8 cellular contexts compared by ENCODE assay signal in the genomic region with DNA sequence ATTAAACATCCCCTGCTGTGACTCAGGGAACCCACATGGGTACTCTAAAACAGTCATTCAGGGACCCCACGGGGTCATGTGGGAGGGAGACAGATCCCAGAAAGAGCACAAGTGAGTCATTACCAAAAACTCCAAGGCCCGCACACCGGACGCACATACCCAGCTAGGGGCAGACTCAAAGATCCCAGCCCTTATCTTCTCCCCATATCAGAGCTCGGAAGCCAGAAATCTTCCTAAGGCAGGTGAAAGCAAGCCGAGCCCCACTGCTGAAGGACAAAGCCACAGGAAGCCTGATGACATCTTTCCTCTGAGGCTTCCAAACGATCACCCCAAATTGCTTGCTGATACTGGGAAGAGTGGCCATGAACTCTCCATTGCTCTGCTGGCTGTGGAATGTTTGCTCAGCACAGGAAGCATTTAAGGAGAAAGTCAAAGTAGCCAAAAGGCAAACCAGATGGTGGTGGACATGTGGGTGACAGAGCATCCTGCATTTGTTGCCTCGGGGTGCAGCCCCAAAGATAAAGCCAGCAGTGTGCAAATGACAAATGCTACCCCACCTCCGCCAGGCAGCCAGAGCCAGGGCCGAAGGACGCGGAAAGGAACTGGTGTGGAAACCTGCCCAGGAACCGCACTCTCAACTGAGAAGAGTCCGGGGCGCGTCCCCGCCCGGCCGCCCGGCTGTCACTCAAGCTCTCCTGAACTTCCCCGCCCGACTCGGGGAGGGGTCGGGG. TPM values are rescaled to one million over a fixed set of nuclear protein-coding genes. Genes with fewer than 3 reads are reported as not detected.
DNase-seq lines count a peak whose midpoint lies in the region; ATAC-seq lines count a peak whose summit lies in the region.

No MANE protein-coding gene starts in this region.

- peaks cover 17% of the 10 kb centered on the region for H3K36me3 Mint-ChIP-seq in activated CD8-positive, alpha-beta T cell treated with anti-CD3 and anti-CD28 coated beads, Interleukin-2, amount 10 ng/mL, durations not matched to agents 7 days and 5 days (ENCODE audit: low read depth)

- DNase-seq in ACHN (peak; percentile 92), NCI-H526 treated with DMSO at 0.1 percent for 48 hours (lab: John Stamatoyannopoulos, UW) (peak; percentile 42), medulla oblongata (ENCODE audit: extremely low spot score) (peak; percentile 72)
- peak; percentile 79 for DNase-seq in activated CD8-positive, alpha-beta T cell treated with anti-CD3 and anti-CD28 coated beads, Interleukin-2, amount 10 ng/mL, durations not matched to agents 7 days and 5 days
- DNase-seq in effector CD8-positive, alpha-beta T cell (lab: John Stamatoyannopoulos, UW): peak; percentile 40
- DNase-seq in stimulated activated CD8-positive, alpha-beta memory T cell treated with anti-CD3 and anti-CD28 coated beads, Interleukin-12 subunit alpha, Interleukin-12 subunit beta, amount 100 ng/mL, for 1 hour (ENCODE audit: low read depth): peak; percentile 52

- H3K27ac Mint-ChIP-seq in activated CD8-positive, alpha-beta T cell treated with anti-CD3 and anti-CD28 coated beads, Interleukin-2, amount 10 ng/mL, durations not matched to agents 7 days and 5 days: peak overlapping the region; percentile 99

- ATAC-seq in GM18520 (IDR thresholded peaks at IDR 0.05; ENCODE audit: unreplicated experiment) (peak; percentile 26), HG03060 (IDR thresholded peaks at IDR 0.05; ENCODE audit: low read depth, unreplicated experiment) (peak; percentile 23)
- peak; percentile 29 for ATAC-seq in activated CD8-positive, alpha-beta T cell treated with anti-CD3 and anti-CD28 coated beads, Interleukin-2, amount 10 ng/mL, durations not matched to agents 7 days and 5 days

- POLR2A ChIA-PET in activated CD8-positive, alpha-beta T cell treated with anti-CD3 and anti-CD28 coated beads, Interleukin-2, amount 10 ng/mL, durations not matched to agents 7 days and 5 days (lab: Charles Lee): interaction anchor here (0.7 to 7.9 kb wide), 8 partner anchors 10 to 73 kb away, joined by 3 to 187 read pairs (median 7); a partner anchor contains a TSS

- H3K4me3 Mint-ChIP-seq in activated CD8-positive, alpha-beta T cell treated with anti-CD3 and anti-CD28 coated beads, Interleukin-2, amount 10 ng/mL, durations not matched to agents 7 days and 5 days: peak overlapping the region; percentile 98

- CTCF ChIA-PET in activated CD8-positive, alpha-beta T cell treated with anti-CD3 and anti-CD28 coated beads, Interleukin-2, amount 10 ng/mL, durations not matched to agents 7 days and 5 days (lab: Charles Lee): interaction anchor here (0.6 to 4.6 kb wide), 11 partner anchors 8 to 85 kb away, joined by 3 to 47 read pairs (median 6); a partner anchor contains a TSS

- in situ Hi-C loops in ACHN (cut with HindIII; ENCODE audit: low pct_ligation_motif_present, low pct_unique_long_range_greater_than_20kb, low sequenced_read_pairs): no loop called here

- H3K9me3 Mint-ChIP-seq in activated CD8-positive, alpha-beta T cell treated with anti-CD3 and anti-CD28 coated beads, Interleukin-2, amount 10 ng/mL, durations not matched to agents 7 days and 5 days (ENCODE audit: insufficient read depth): no peaks in the 10 kb centered on the region

- H3K27me3 Mint-ChIP-seq in activated CD8-positive, alpha-beta T cell treated with anti-CD3 and anti-CD28 coated beads, Interleukin-2, amount 10 ng/mL, durations not matched to agents 7 days and 5 days (ENCODE audit: low read depth): no peaks in the 10 kb centered on the region

- peaks cover 32% of the 10 kb centered on the region for H3K4me1 Mint-ChIP-seq in activated CD8-positive, alpha-beta T cell treated with anti-CD3 and anti-CD28 coated beads, Interleukin-2, amount 10 ng/mL, durations not matched to agents 7 days and 5 days (ENCODE audit: low read depth)

RNA-seq across cellular contexts. Expression of a gene that starts 0.8 kb away (rescaled TPM):
- 10 to 100 TPM; 73.2 to 74.3 TPM for total RNA-seq in activated CD8-positive, alpha-beta T cell treated with anti-CD3 and anti-CD28 coated beads, Interleukin-2, amount 10 ng/mL, durations not matched to agents 7 days and 5 days

RNA-seq across cellular contexts. Expression of a gene that starts 6.5 kb away (rescaled TPM):
- 1 to 10 TPM; 4.0 to 5.5 TPM for total RNA-seq in activated CD8-positive, alpha-beta T cell treated with anti-CD3 and anti-CD28 coated beads, Interleukin-2, amount 10 ng/mL, durations not matched to agents 7 days and 5 days

RNA-seq across cellular contexts. Expression of a gene that starts 17.2 kb away (rescaled TPM):
- 100 to 1,000 TPM; 215 to 216 TPM for total RNA-seq in activated CD8-positive, alpha-beta T cell treated with anti-CD3 and anti-CD28 coated beads, Interleukin-2, amount 10 ng/mL, durations not matched to agents 7 days and 5 days

RNA-seq across cellular contexts. Expression of a gene that starts 50.3 kb away (rescaled TPM):
- 100 to 1,000 TPM; 268 to 297 TPM for total RNA-seq in activated CD8-positive, alpha-beta T cell treated with anti-CD3 and anti-CD28 coated beads, Interleukin-2, amount 10 ng/mL, durations not matched to agents 7 days and 5 days

Comparison
In these comparisons a context has a peak if more than half of its experiments do, and no peak if none do; other contexts are left out.
1. Peak in every context shown above with its lines: DNase-seq and ATAC-seq.
2. DNase-seq: peak in every context shown above with its lines; median percentile 92 in ACHN; 79 in activated CD8-positive, alpha-beta T cell treated with anti-CD3 and anti-CD28 coated beads, Interleukin-2, amount 10 ng/mL, durations not matched to agents 7 days and 5 days; 72 in medulla oblongata; 52 in stimulated activated CD8-positive, alpha-beta memory T cell treated with anti-CD3 and anti-CD28 coated beads, Interleukin-12 subunit alpha, Interleukin-12 subunit beta, amount 100 ng/mL, for 1 hour; 42 in NCI-H526 treated with DMSO at 0.1 percent for 48 hours; 40 in effector CD8-positive, alpha-beta T cell.